ENCODE assay signal across 2 cellular contexts in the genomic region with DNA sequence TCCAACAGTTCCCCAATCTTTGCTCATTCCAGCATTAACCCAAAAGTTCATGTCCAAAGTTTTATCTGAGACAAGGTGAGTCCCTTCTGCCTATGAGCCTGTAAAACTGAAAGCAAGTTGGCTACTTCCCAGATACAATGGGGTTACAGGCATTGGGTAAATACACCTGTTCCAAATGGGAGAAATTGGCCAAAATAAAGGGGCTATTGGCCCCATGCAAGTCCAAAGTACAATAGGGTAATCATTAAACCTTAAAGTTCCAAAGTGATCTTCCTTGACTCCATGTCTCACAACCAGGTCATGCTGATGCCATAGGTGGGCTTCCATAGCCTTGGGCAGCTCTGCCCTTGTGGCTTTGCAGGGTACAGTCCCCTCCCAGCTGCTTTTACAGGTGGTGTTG.
A peak's percentile ranks its signal among the peaks of the same experiment; 100 is the strongest.
TF ChIP-seq lines count a peak whose summit lies in the region.

No MANE protein-coding gene starts in this region.

TF ChIP-seq in liver, 16 proteins besides CTCF, POLR2A, EP300 and RAD21 (continued from another document):
- TF ChIP-seq ZBTB33 (IDR thresholded peaks at IDR 0.05) (no peak), NR2F2 (IDR thresholded peaks at IDR 0.05) (no peak), EGR1 (IDR thresholded peaks at IDR 0.05; ENCODE audit: low read depth in 2 of 2) (no peak), JUND (IDR thresholded peaks at IDR 0.05) (no peak), SP1 (IDR thresholded peaks at IDR 0.05) (peak; percentile 86), HNF4A (conservative IDR thresholded peaks at IDR 0.05) (peak; percentile 54 to 93), GABPA (IDR thresholded peaks at IDR 0.05 in 1 of 2, conservative IDR thresholded peaks at IDR 0.05 in 1 of 2) (no peak), YY1 (IDR thresholded peaks at IDR 0.05) (no peak), FOXA1 (IDR thresholded peaks at IDR 0.05) (no peak), FOXA2 (IDR thresholded peaks at IDR 0.05) (no peak), HNF4G (IDR thresholded peaks at IDR 0.05) (peak; percentile 80), REST (IDR thresholded peaks at IDR 0.05) (no peak)
- TF ChIP-seq, protein P1, sequence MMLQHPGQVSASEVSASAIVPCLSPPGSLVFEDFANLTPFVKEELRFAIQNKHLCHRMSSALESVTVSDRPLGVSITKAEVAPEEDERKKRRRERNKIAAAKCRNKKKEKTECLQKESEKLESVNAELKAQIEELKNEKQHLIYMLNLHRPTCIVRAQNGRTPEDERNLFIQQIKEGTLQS (IDR thresholded peaks at IDR 0.05): no peak
- TF ChIP-seq, protein P2, sequence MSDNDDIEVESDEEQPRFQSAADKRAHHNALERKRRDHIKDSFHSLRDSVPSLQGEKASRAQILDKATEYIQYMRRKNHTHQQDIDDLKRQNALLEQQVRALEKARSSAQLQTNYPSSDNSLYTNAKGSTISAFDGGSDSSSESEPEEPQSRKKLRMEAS (IDR thresholded peaks at IDR 0.05): no peak

TF ChIP-seq in HepG2, 621 proteins besides CTCF, POLR2A, EP300 and RAD21 (continued from another document):
- TF ChIP-seq, protein P3, sequence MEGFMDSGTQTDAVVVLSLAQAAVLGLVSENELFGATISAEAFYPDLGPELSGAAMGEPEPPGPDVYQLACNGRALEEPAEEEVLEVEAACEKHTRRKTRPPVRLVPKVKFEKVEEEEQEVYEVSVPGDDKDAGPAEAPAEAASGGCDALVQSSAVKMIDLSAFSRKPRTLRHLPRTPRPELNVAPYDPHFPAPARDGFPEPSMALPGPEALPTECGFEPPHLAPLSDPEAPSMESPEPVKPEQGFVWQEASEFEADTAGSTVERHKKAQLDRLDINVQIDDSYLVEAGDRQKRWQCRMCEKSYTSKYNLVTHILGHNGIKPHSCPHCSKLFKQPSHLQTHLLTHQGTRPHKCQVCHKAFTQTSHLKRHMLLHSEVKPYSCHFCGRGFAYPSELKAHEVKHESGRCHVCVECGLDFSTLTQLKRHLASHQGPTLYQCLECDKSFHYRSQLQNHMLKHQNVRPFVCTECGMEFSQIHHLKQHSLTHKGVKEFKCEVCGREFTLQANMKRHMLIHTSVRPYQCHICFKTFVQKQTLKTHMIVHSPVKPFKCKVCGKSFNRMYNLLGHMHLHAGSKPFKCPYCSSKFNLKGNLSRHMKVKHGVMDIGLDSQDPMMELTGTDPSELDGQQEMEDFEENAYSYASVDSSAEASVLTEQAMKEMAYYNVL (CRISPR knock-in tag; IDR thresholded peaks at IDR 0.05; ENCODE audit: borderline replicate concordance): no peak
- no peak for TF ChIP-seq KAT2B (IDR thresholded peaks at IDR 0.05; ENCODE audit: borderline replicate concordance, low read depth, low read length)
- no peak for TF ChIP-seq ZNF34 (CRISPR knock-in tag; IDR thresholded peaks at IDR 0.05; ENCODE audit: borderline replicate concordance)
- no peak for TF ChIP-seq MYNN (CRISPR knock-in tag; IDR thresholded peaks at IDR 0.05; ENCODE audit: low read depth)
- TF ChIP-seq PRPF4 (IDR thresholded peaks at IDR 0.05; ENCODE audit: low read depth, low read length, poor library complexity, severe bottlenecking): no peak
- no peak for TF ChIP-seq KLF12 (CRISPR knock-in tag; IDR thresholded peaks at IDR 0.05; ENCODE audit: borderline replicate concordance)
- TF ChIP-seq ZNF746 (CRISPR knock-in tag; IDR thresholded peaks at IDR 0.05): no peak
- TF ChIP-seq ZNF770 (CRISPR knock-in tag; IDR thresholded peaks at IDR 0.05): no peak
- no peak for TF ChIP-seq NFE2 (CRISPR knock-in tag; IDR thresholded peaks at IDR 0.05)
- no peak for TF ChIP-seq AHR (CRISPR knock-in tag; IDR thresholded peaks at IDR 0.05)
